In the genomic region with DNA sequence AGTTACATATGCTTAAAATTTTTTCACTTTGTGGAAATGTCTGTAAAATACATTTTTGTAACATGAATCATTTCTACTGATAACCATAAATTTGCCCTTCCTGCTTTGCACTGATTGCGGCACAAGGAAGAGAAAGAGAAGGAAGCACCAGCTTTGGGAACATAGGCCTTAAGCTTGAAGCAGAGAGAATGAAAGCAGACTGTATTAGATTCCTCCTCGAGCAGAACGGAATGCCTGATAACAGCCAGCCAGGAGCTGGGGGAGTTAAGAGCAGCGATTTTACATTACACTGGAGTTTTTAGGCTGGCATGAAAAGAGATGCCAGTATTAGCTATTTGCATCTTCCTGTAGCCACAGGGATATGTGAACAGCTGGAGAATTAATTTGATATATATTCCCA, we compare ENCODE assay signal across 12 cellular contexts. TPM values are rescaled to one million over a fixed set of nuclear protein-coding genes. Genes with fewer than 3 reads are reported as not detected.
A peak's percentile ranks its signal among the peaks of the same experiment; 100 is the strongest.
DNase-seq lines count a peak whose midpoint lies in the region; ATAC-seq and TF ChIP-seq lines count a peak whose summit lies in the region.
"Had no signal": no experiment of that assay in that cellular context is flagged by ENCODE, and none has a peak within 500 bp of the region (broad histone marks: within the 10 kb centered on the region; RNA-seq: fewer than 3 reads in every experiment).

No MANE protein-coding gene starts in this region.

- no peaks in the 10 kb centered on the region for H3K27me3 Mint-ChIP-seq in nephron (ENCODE audit: low read depth)
- peaks cover 7% of the 10 kb centered on the region for H3K27me3 Mint-ChIP-seq in activated T-cell treated with anti-CD3 and anti-CD28 coated beads, Interleukin-2, amount 50 U/mL, for 72 hours (ENCODE audit: low read depth)

- DNase-seq in Ammon's horn (ENCODE audit: low spot score) = peak; percentile 20
- DNase-seq in SK-N-SH = no peak
- DNase-seq in foreskin melanocyte = peak; percentile 34
- no peak for DNase-seq in activated T-cell treated with anti-CD3 and anti-CD28 coated beads, Interleukin-2, amount 50 U/mL, for 72 hours
- DNase-seq in activated CD8-positive, alpha-beta memory T cell treated with anti-CD3 and anti-CD28 coated beads, Interleukin-2, amount 50 U/mL, for 4 hours = no peak
- DNase-seq: activated CD4-positive, alpha-beta memory T cell treated with anti-CD3 and anti-CD28 coated beads, Interleukin-2, amount 10 ng/mL, durations not matched to agents 7 days and 5 days; NCI-H2171 treated with DMSO at 0.1 percent for 48 hours had no signal

- peak overlapping the region; percentile 67 to 86 (median 84) for H3K27ac Mint-ChIP-seq in nephron
- no peak overlapping the region for H3K27ac Mint-ChIP-seq in activated T-cell treated with anti-CD3 and anti-CD28 coated beads, Interleukin-2, amount 50 U/mL, for 72 hours
- H3K27ac Mint-ChIP-seq: activated CD4-positive, alpha-beta memory T cell treated with anti-CD3 and anti-CD28 coated beads, Interleukin-2, amount 10 ng/mL, durations not matched to agents 7 days and 5 days; B cell; IgD-negative memory B cell had no signal

- no peak overlapping the region; a peak in 1 of 4 replicates for H3K4me3 ChIP-seq in SK-N-SH (ENCODE audit: low read depth in 2 of 2, low read length in 1 of 2)

- peaks cover 3 to 76% of the 10 kb centered on the region in 2 experiments; a peak in 3 of 4 replicates for H3K4me1 ChIP-seq in SK-N-SH (ENCODE audit: control insufficient read depth in 1 of 2, insufficient read depth in 2 of 2, low read depth in 1 of 2, low read length in 1 of 2)

- H3F3A ChIP-seq in SK-N-SH (replicated peaks; ENCODE audit: insufficient read depth) = peaks cover 83% of the 10 kb centered on the region

- H3K36me3 ChIP-seq in SK-N-SH (replicated peaks in 1 of 2; ENCODE audit: control insufficient read depth in 1 of 2, insufficient read depth in 2 of 2, low read length in 1 of 2) = peaks cover 7 to 35% of the 10 kb centered on the region in 2 experiments

- no peaks in the 10 kb centered on the region for H3K9me2 ChIP-seq in SK-N-SH

- no peak for ATAC-seq in activated T-cell treated with anti-CD3 and anti-CD28 coated beads, Interleukin-2, amount 50 U/mL, for 72 hours (replicated peaks in 1 of 2)
- ATAC-seq in HG03469 (IDR thresholded peaks at IDR 0.05; ENCODE audit: unreplicated experiment) = no peak
- no peak for ATAC-seq in HG03045 (IDR thresholded peaks at IDR 0.05; ENCODE audit: unreplicated experiment)

- no peaks in the 10 kb centered on the region for H3K9me3 Mint-ChIP-seq in nephron
- H3K9me3 Mint-ChIP-seq in activated T-cell treated with anti-CD3 and anti-CD28 coated beads, Interleukin-2, amount 50 U/mL, for 72 hours = no peaks in the 10 kb centered on the region
- H3K9me3 Mint-ChIP-seq: activated CD4-positive, alpha-beta memory T cell treated with anti-CD3 and anti-CD28 coated beads, Interleukin-2, amount 10 ng/mL, durations not matched to agents 7 days and 5 days; IgD-negative memory B cell had no signal

- H3K4me3 Mint-ChIP-seq in nephron = no peak overlapping the region
- H3K4me3 Mint-ChIP-seq in activated T-cell treated with anti-CD3 and anti-CD28 coated beads, Interleukin-2, amount 50 U/mL, for 72 hours = no peak overlapping the region
- H3K4me3 Mint-ChIP-seq: activated CD4-positive, alpha-beta memory T cell treated with anti-CD3 and anti-CD28 coated beads, Interleukin-2, amount 10 ng/mL, durations not matched to agents 7 days and 5 days; B cell; IgD-negative memory B cell had no signal

- peaks cover 100% of the 10 kb centered on the region for H3K79me2 ChIP-seq in SK-N-SH (ENCODE audit: insufficient read depth)

- H3K9ac ChIP-seq in SK-N-SH = peak overlapping the region; percentile 28; the same call in 1 of the 2 replicates

- 9% methylated on average over 4 of the region's 4 CpGs for WGBS in SK-N-SH (ENCODE audit: low lambda C conversion rate)

- no peaks in the 10 kb centered on the region for H3K36me3 Mint-ChIP-seq in nephron (ENCODE audit: low read depth)
- no peaks in the 10 kb centered on the region for H3K36me3 Mint-ChIP-seq in activated T-cell treated with anti-CD3 and anti-CD28 coated beads, Interleukin-2, amount 50 U/mL, for 72 hours (ENCODE audit: insufficient read depth in 2 of 2)

- no peak for TF ChIP-seq CTCF in SK-N-SH (IDR thresholded peaks at IDR 0.05)
- no peak for TF ChIP-seq CTCF in nephron (IDR thresholded peaks at IDR 0.05; ENCODE audit: unreplicated experiment in 3 of 3)

- POLR2A ChIA-PET in SK-N-SH (lab: Yijun Ruan, JAX) = no interaction called here

- peak overlapping the region; percentile 74 for H3K4me2 ChIP-seq in SK-N-SH

- peak in 1 of 2 experiments; percentile 67; a peak in 1 of 4 replicates for TF ChIP-seq EP300 in SK-N-SH (IDR thresholded peaks at IDR 0.05; ENCODE audit: borderline replicate concordance in 1 of 2, low read depth in 1 of 2, low read length in 1 of 2)

- CTCF ChIA-PET in SK-N-SH (lab: Yijun Ruan, JAX) = interaction anchor here (1.2 kb wide), 1 partner anchor 37 kb away, joined by 5 read pairs; no protein-coding TSS in a partner anchor

- no peak overlapping the region for H2AFZ ChIP-seq in SK-N-SH (ENCODE audit: low read depth)

- peaks cover 15% of the 10 kb centered on the region for H4K20me1 ChIP-seq in SK-N-SH (ENCODE audit: insufficient read depth)

- H3K27me3 ChIP-seq in SK-N-SH (ENCODE audit: insufficient read depth) = no peaks in the 10 kb centered on the region

- no peaks in the 10 kb centered on the region for H3K9me3 ChIP-seq in SK-N-SH

- H3K4me1 Mint-ChIP-seq in nephron = peaks cover 32% of the 10 kb centered on the region
- peaks cover 10% of the 10 kb centered on the region for H3K4me1 Mint-ChIP-seq in activated T-cell treated with anti-CD3 and anti-CD28 coated beads, Interleukin-2, amount 50 U/mL, for 72 hours (ENCODE audit: low read depth)
- H3K4me1 Mint-ChIP-seq: B cell had no signal

- no peak for TF ChIP-seq RAD21 in SK-N-SH (IDR thresholded peaks at IDR 0.05; ENCODE audit: low read length)

- peak overlapping the region; percentile 67 to 96; a peak in 3 of 4 replicates for H3K27ac ChIP-seq in SK-N-SH (ENCODE audit: low read depth in 2 of 2, low read length in 1 of 2)

TF ChIP-seq in SK-N-SH, 30 proteins besides CTCF, POLR2A, EP300 and RAD21 (continues in another document):
- TF ChIP-seq, protein P1, sequence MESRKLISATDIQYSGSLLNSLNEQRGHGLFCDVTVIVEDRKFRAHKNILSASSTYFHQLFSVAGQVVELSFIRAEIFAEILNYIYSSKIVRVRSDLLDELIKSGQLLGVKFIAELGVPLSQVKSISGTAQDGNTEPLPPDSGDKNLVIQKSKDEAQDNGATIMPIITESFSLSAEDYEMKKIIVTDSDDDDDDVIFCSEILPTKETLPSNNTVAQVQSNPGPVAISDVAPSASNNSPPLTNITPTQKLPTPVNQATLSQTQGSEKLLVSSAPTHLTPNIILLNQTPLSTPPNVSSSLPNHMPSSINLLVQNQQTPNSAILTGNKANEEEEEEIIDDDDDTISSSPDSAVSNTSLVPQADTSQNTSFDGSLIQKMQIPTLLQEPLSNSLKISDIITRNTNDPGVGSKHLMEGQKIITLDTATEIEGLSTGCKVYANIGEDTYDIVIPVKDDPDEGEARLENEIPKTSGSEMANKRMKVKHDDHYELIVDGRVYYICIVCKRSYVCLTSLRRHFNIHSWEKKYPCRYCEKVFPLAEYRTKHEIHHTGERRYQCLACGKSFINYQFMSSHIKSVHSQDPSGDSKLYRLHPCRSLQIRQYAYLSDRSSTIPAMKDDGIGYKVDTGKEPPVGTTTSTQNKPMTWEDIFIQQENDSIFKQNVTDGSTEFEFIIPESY (IDR thresholded peaks at IDR 0.05; ENCODE audit: borderline replicate concordance, low read depth) = no peak
- no peak for TF ChIP-seq YY1 (IDR thresholded peaks at IDR 0.05; ENCODE audit: low read depth)
- no peak for TF ChIP-seq EZH2phosphoT487 (IDR thresholded peaks at IDR 0.05; ENCODE audit: borderline replicate concordance, low read depth)
- peak; percentile 58; the same call in 1 of the 2 replicates for TF ChIP-seq ELF1 (IDR thresholded peaks at IDR 0.05)
- 0 out of 2 replicates have a peak, but pooled peaks have one; percentile 11 for TF ChIP-seq MEF2A (IDR thresholded peaks at IDR 0.05; ENCODE audit: borderline replicate concordance, low read depth)
- TF ChIP-seq TCF12 (IDR thresholded peaks at IDR 0.05) = peak; percentile 70
- no peak for TF ChIP-seq GATA2 (CRISPR knock-in tag; IDR thresholded peaks at IDR 0.05)
- no peak for TF ChIP-seq SIN3A (IDR thresholded peaks at IDR 0.05; ENCODE audit: borderline replicate concordance, low read depth, low read length)
- peak; percentile 61; the same call in 1 of the 2 replicates for TF ChIP-seq TEAD4 (IDR thresholded peaks at IDR 0.05; ENCODE audit: borderline replicate concordance, insufficient read depth)
- TF ChIP-seq RXRA (IDR thresholded peaks at IDR 0.05; ENCODE audit: borderline replicate concordance, low read depth) = peak; percentile 56; the same call in 1 of the 2 replicates
- TF ChIP-seq, protein P2, sequence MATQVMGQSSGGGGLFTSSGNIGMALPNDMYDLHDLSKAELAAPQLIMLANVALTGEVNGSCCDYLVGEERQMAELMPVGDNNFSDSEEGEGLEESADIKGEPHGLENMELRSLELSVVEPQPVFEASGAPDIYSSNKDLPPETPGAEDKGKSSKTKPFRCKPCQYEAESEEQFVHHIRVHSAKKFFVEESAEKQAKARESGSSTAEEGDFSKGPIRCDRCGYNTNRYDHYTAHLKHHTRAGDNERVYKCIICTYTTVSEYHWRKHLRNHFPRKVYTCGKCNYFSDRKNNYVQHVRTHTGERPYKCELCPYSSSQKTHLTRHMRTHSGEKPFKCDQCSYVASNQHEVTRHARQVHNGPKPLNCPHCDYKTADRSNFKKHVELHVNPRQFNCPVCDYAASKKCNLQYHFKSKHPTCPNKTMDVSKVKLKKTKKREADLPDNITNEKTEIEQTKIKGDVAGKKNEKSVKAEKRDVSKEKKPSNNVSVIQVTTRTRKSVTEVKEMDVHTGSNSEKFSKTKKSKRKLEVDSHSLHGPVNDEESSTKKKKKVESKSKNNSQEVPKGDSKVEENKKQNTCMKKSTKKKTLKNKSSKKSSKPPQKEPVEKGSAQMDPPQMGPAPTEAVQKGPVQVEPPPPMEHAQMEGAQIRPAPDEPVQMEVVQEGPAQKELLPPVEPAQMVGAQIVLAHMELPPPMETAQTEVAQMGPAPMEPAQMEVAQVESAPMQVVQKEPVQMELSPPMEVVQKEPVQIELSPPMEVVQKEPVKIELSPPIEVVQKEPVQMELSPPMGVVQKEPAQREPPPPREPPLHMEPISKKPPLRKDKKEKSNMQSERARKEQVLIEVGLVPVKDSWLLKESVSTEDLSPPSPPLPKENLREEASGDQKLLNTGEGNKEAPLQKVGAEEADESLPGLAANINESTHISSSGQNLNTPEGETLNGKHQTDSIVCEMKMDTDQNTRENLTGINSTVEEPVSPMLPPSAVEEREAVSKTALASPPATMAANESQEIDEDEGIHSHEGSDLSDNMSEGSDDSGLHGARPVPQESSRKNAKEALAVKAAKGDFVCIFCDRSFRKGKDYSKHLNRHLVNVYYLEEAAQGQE (IDR thresholded peaks at IDR 0.05; ENCODE audit: low read depth, low read length) = no peak

RNA-seq across cellular contexts. Expression of a gene that starts 33.5 kb away (rescaled TPM):
- polyA plus RNA-seq in SK-N-SH (2012; rRNA removed) = 228 and 244 TPM in 2 replicates
- 191 and 233 TPM in 2 replicates for polyA plus RNA-seq in SK-N-SH (2012; cell fraction: cytosol; rRNA removed)
- 201 and 239 TPM in 2 replicates for polyA plus RNA-seq in SK-N-SH (2012; cell fraction: nucleus; rRNA removed)
- 1 to 10 TPM; 2.6 to 3.3 TPM for total RNA-seq in activated T-cell treated with anti-CD3 and anti-CD28 coated beads, Interleukin-2, amount 50 U/mL, for 72 hours

Comparison
In these comparisons a context has a peak if more than half of its experiments do, and no peak if none do; other contexts are left out.
1. DNase-seq: peak in Ammon's horn (single experiment) and foreskin melanocyte (single experiment); none in SK-N-SH (single experiment), activated T-cell treated with anti-CD3 and anti-CD28 coated beads, Interleukin-2, amount 50 U/mL, for 72 hours (0 of 2) and activated CD8-positive, alpha-beta memory T cell treated with anti-CD3 and anti-CD28 coated beads, Interleukin-2, amount 50 U/mL, for 4 hours (single experiment).